ENCODE assay signal across 1 cellular context in genomic region chr20:6783752-6784725, GRCh38.
TF ChIP-seq lines count a peak whose summit lies in the region.

No MANE protein-coding gene starts in this region.

TF ChIP-seq in GM12878, 131 proteins besides CTCF, POLR2A, EP300 and RAD21:
- TF ChIP-seq RAD51 (IDR thresholded peaks at IDR 0.05) (no peak), CHD1 (IDR thresholded peaks at IDR 0.05; ENCODE audit: low read depth, low read length) (no peak), ELK1 (IDR thresholded peaks at IDR 0.05; ENCODE audit: low read depth, low read length) (no peak), BHLHE40 (IDR thresholded peaks at IDR 0.05; ENCODE audit: borderline replicate concordance in 1 of 2, low read depth in 2 of 2, low read length in 1 of 2) (peak in 1 of 2 experiments; percentile 44; a peak in 1 of 4 replicates), ZNF622 (IDR thresholded peaks at IDR 0.05) (no peak), IKZF1 (conservative IDR thresholded peaks at IDR 0.05) (no peak), YBX1 (IDR thresholded peaks at IDR 0.05) (no peak), RUNX3 (IDR thresholded peaks at IDR 0.05; ENCODE audit: low read length) (no peak)
